ENCODE assay signal across 20 cellular contexts in the genomic region with DNA sequence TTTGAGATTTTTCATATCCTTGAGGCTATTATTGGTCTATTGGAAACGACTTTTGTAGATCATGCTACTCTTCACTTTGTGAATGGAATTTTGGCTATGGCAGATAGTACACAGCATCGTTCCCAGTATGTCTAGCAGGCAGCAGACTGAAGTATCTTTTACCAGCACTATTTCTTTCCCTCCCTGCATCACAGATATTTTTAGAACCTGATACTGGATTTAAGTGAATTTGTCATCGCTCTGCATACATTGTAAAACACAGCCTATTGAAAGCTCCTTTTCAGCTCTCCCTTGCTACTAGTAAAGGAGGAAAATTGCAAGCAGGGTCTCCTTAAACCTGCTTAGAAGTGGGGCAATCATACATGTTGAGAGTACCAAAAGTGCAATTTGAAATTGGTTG.
A peak's percentile ranks its signal among the peaks of the same experiment; 100 is the strongest.
DNase-seq lines count a peak whose midpoint lies in the region; ATAC-seq, FAIRE-seq and TF ChIP-seq lines count a peak whose summit lies in the region.
"Had no signal": no experiment of that assay in that cellular context is flagged by ENCODE, and none has a peak within 500 bp of the region (broad histone marks: within the 10 kb centered on the region; RNA-seq: fewer than 3 reads in every experiment).

No MANE protein-coding gene starts in this region.

- no peak overlapping the region for H3K4me3 Mint-ChIP-seq in astrocyte (ENCODE audit: unreplicated experiment)
- H3K4me3 Mint-ChIP-seq: B cell; CD4-positive, CD25-positive, alpha-beta regulatory T cell; CD8-positive, alpha-beta T cell had no signal

- H4K20me1 ChIP-seq in astrocyte (ENCODE audit: insufficient read depth, low read length) (no peaks in the 10 kb centered on the region), smooth muscle cell (ENCODE audit: low read depth) (no peaks in the 10 kb centered on the region), MM.1S (ENCODE audit: insufficient read depth, low read length) (no peaks in the 10 kb centered on the region)
- H4K20me1 ChIP-seq: BLaER1 had no signal

- ATAC-seq in Right ventricle myocardium superior (ENCODE audit: poor library complexity), result no peak
- ATAC-seq: CD8-positive, alpha-beta T cell; GM12878 had no signal

- no peaks in the 10 kb centered on the region for H3K36me3 Mint-ChIP-seq in astrocyte (ENCODE audit: low read depth, unreplicated experiment)
- H3K36me3 Mint-ChIP-seq: CD4-positive, CD25-positive, alpha-beta regulatory T cell; CD8-positive, alpha-beta T cell had no signal

- DNase-seq in cardiac muscle cell (ENCODE audit: low read depth in 1 of 2, low spot score in 1 of 2), result peak in 1 of 2 donors; percentile 61
- DNase-seq in Right ventricle myocardium superior, result no peak
- no peak for DNase-seq in astrocyte (ENCODE audit: low read depth)
- DNase-seq in smooth muscle cell (lab: John Stamatoyannopoulos, UW; ENCODE audit: unreplicated experiment), result no peak
- no peak for DNase-seq in MM.1S
- no peak for DNase-seq in adrenal gland
- DNase-seq: Caco-2; CD4-positive, CD25-positive, alpha-beta regulatory T cell; CD8-positive, alpha-beta T cell; DMS153; DND-41; GM23248; H7; HCEC 1CT had no signal

- no peaks in the 10 kb centered on the region for H3K9me3 ChIP-seq in cardiac muscle cell (ENCODE audit: low read depth)
- H3K9me3 ChIP-seq in astrocyte (ENCODE audit: insufficient read depth, low read depth, low read length), result no peaks in the 10 kb centered on the region
- H3K9me3 ChIP-seq in smooth muscle cell (replicated peaks; ENCODE audit: low read depth), result no peaks in the 10 kb centered on the region
- no peaks in the 10 kb centered on the region for H3K9me3 ChIP-seq in MM.1S (replicated peaks; ENCODE audit: insufficient read depth, low read length)
- no peaks in the 10 kb centered on the region for H3K9me3 ChIP-seq in adrenal gland (replicated peaks in 1 of 3)
- H3K9me3 ChIP-seq: Caco-2 had no signal

- H3K9ac ChIP-seq in astrocyte (ENCODE audit: low read length) (no peak overlapping the region), smooth muscle cell (ENCODE audit: low read depth) (no peak overlapping the region), MM.1S (ENCODE audit: low read length) (no peak overlapping the region)
- H3K9ac ChIP-seq: BLaER1, GM23248 had no signal

- H3K4me1 ChIP-seq in cardiac muscle cell (ENCODE audit: low read depth), result peaks cover 11% of the 10 kb centered on the region
- H3K4me1 ChIP-seq in astrocyte (ENCODE audit: insufficient read depth, low read length), result no peaks in the 10 kb centered on the region
- H3K4me1 ChIP-seq in smooth muscle cell (ENCODE audit: low read depth), result peaks cover 10% of the 10 kb centered on the region
- H3K4me1 ChIP-seq in MM.1S (ENCODE audit: low read length), result no peaks in the 10 kb centered on the region
- no peaks in the 10 kb centered on the region for H3K4me1 ChIP-seq in adrenal gland (replicated peaks in 1 of 2)
- H3K4me1 ChIP-seq: BLaER1 had no signal

- intact Hi-C loops in Right ventricle myocardium superior (cut with DNase I), result no loop called here
- intact Hi-C loops in adrenal gland (cut with DNase I), result no loop called here

- no peaks in the 10 kb centered on the region for H3K9me2 ChIP-seq in MM.1S (replicated peaks; ENCODE audit: insufficient read depth, low read length)

- peaks cover 5% of the 10 kb centered on the region for H3K4me1 Mint-ChIP-seq in astrocyte (ENCODE audit: low read depth, unreplicated experiment)
- H3K4me1 Mint-ChIP-seq: B cell; CD4-positive, CD25-positive, alpha-beta regulatory T cell had no signal

- H3K27ac Mint-ChIP-seq in astrocyte (ENCODE audit: unreplicated experiment), result no peak overlapping the region
- H3K27ac Mint-ChIP-seq: B cell; CD4-positive, CD25-positive, alpha-beta regulatory T cell; CD8-positive, alpha-beta T cell had no signal

- H3K79me2 ChIP-seq in astrocyte (ENCODE audit: insufficient read depth, low read length), result no peaks in the 10 kb centered on the region
- H3K79me2 ChIP-seq in smooth muscle cell (ENCODE audit: low read depth), result no peaks in the 10 kb centered on the region
- no peaks in the 10 kb centered on the region for H3K79me2 ChIP-seq in MM.1S (ENCODE audit: low read length)

- H3K4me2 ChIP-seq in astrocyte (ENCODE audit: low read length) (no peak overlapping the region), smooth muscle cell (peak overlapping the region; percentile 31), MM.1S (ENCODE audit: low read depth, low read length) (no peak overlapping the region)
- H3K4me2 ChIP-seq: BLaER1 had no signal

- no peak overlapping the region for H2AFZ ChIP-seq in astrocyte (ENCODE audit: low read depth, low read length)
- peak overlapping the region; percentile 3 for H2AFZ ChIP-seq in smooth muscle cell (ENCODE audit: low read depth)
- no peak overlapping the region for H2AFZ ChIP-seq in MM.1S (ENCODE audit: low read length)
- H2AFZ ChIP-seq: GM23248 had no signal

- H3F3A ChIP-seq in smooth muscle cell (ENCODE audit: low read depth) (no peaks in the 10 kb centered on the region), MM.1S (ENCODE audit: insufficient read depth, low read length) (no peaks in the 10 kb centered on the region)

- no peaks in the 10 kb centered on the region for H3K27me3 ChIP-seq in cardiac muscle cell
- no peaks in the 10 kb centered on the region for H3K27me3 ChIP-seq in astrocyte (ENCODE audit: insufficient read depth, low read length)
- no peaks in the 10 kb centered on the region for H3K27me3 ChIP-seq in smooth muscle cell (ENCODE audit: low read depth)
- no peaks in the 10 kb centered on the region for H3K27me3 ChIP-seq in MM.1S (replicated peaks; ENCODE audit: insufficient read depth, low read length)
- H3K27me3 ChIP-seq in adrenal gland, result peaks cover 45% of the 10 kb centered on the region

- peak; percentile 99 for FAIRE-seq in astrocyte (lab: Jason Lieb, UNC)
- FAIRE-seq: G401.6, GM12878, GM19239 had no signal

- H3K9me3 Mint-ChIP-seq in astrocyte (ENCODE audit: unreplicated experiment), result peaks cover 3% of the 10 kb centered on the region
- H3K9me3 Mint-ChIP-seq: CD8-positive, alpha-beta T cell had no signal

- peak overlapping the region; percentile 28 for H3K27ac ChIP-seq in cardiac muscle cell
- H3K27ac ChIP-seq in astrocyte (ENCODE audit: low read depth, low read length), result no peak overlapping the region
- H3K27ac ChIP-seq in smooth muscle cell (ENCODE audit: low read depth), result no peak overlapping the region
- H3K27ac ChIP-seq in MM.1S (ENCODE audit: low read length), result no peak overlapping the region
- H3K27ac ChIP-seq in adrenal gland, result no peak overlapping the region
- H3K27ac ChIP-seq: BLaER1, C4-2B, GM23248 had no signal

- TF ChIP-seq CTCF in cardiac muscle cell (IDR thresholded peaks at IDR 0.05; ENCODE audit: low read depth, low read length) (no peak), astrocyte (IDR thresholded peaks at IDR 0.05; ENCODE audit: insufficient read depth, low read depth, low read length) (no peak), smooth muscle cell (IDR thresholded peaks at IDR 0.05; ENCODE audit: borderline replicate concordance, insufficient read depth, poor library complexity, severe bottlenecking) (no peak), MM.1S (IDR thresholded peaks at IDR 0.05; ENCODE audit: low read length) (no peak), adrenal gland (IDR thresholded peaks at IDR 0.05) (no peak)

- 52% methylated on average over 3 of the region's 3 CpGs for WGBS in smooth muscle cell (ENCODE audit: low lambda C conversion rate)
- 60 to 74% (median 69%) methylated on average over 3 of the region's 3 CpGs for WGBS in adrenal gland, 4 donors

- TF ChIP-seq POLR2A in adrenal gland (IDR thresholded peaks at IDR 0.05), result no peak

- no peaks in the 10 kb centered on the region for H3K36me3 ChIP-seq in cardiac muscle cell
- no peaks in the 10 kb centered on the region for H3K36me3 ChIP-seq in astrocyte (ENCODE audit: insufficient read depth, low read length)
- no peaks in the 10 kb centered on the region for H3K36me3 ChIP-seq in smooth muscle cell (ENCODE audit: low read depth)
- no peaks in the 10 kb centered on the region for H3K36me3 ChIP-seq in MM.1S (replicated peaks; ENCODE audit: insufficient read depth, low read length)
- H3K36me3 ChIP-seq in adrenal gland (replicated peaks in 1 of 2), result no peaks in the 10 kb centered on the region
- H3K36me3 ChIP-seq: BLaER1 had no signal

- H3K4me3 ChIP-seq in cardiac muscle cell, result no peak overlapping the region
- no peak overlapping the region for H3K4me3 ChIP-seq in astrocyte (ENCODE audit: insufficient read depth, low read depth, low read length)
- no peak overlapping the region for H3K4me3 ChIP-seq in smooth muscle cell
- no peak overlapping the region for H3K4me3 ChIP-seq in MM.1S (ENCODE audit: low read length)
- no peak overlapping the region for H3K4me3 ChIP-seq in adrenal gland
- H3K4me3 ChIP-seq: BLaER1, GM12878, GM23248 had no signal

- no peaks in the 10 kb centered on the region for H3K27me3 Mint-ChIP-seq in astrocyte (ENCODE audit: low read depth, unreplicated experiment)
- H3K27me3 Mint-ChIP-seq: B cell; CD4-positive, CD25-positive, alpha-beta regulatory T cell had no signal
